Comparison of ENCODE assay signal across 9 cellular contexts in the genomic region with DNA sequence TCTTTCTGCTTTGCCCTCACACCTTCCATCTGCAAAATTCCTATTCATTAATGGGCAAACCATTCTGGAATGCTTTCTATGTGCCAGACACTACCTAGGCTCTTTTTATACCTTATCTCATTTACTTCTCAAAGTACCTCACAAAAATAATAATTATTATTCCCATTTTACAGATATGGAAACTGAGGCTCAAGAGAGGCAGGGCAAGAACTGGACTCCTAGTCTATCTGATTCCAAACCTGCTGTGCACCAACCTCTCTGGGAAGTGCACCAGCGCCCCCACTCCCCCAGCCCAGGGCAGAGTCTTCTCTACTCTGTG. TPM values are rescaled to one million over a fixed set of nuclear protein-coding genes. Genes with fewer than 3 reads are reported as not detected.
DNase-seq lines count a peak whose midpoint lies in the region; ATAC-seq and TF ChIP-seq lines count a peak whose summit lies in the region.
"Had no signal": no experiment of that assay in that cellular context is flagged by ENCODE, and none has a peak within 500 bp of the region (broad histone marks: within the 10 kb centered on the region; RNA-seq: fewer than 3 reads in every experiment).

No MANE protein-coding gene starts in this region.

- peak overlapping the region in 3 of 4 donors; percentile 52 to 63 (median 54) for H3K4me3 ChIP-seq in stomach
- H3K4me3 ChIP-seq in heart right ventricle: peak overlapping the region in 2 of 10 donors; percentile 65 to 68

- no peak overlapping the region for H3K27ac Mint-ChIP-seq in activated CD4-positive, alpha-beta T cell treated with anti-CD3 and anti-CD28 coated beads, Interleukin-2, amount 10 ng/mL, durations not matched to agents 7 days and 5 days
- no peak overlapping the region for H3K27ac Mint-ChIP-seq in activated CD4-positive, alpha-beta T cell treated with anti-CD3 and anti-CD28 coated beads for 36 hours
- peak overlapping the region; percentile 64 for H3K27ac Mint-ChIP-seq in activated T-helper 17 cell treated with anti-CD3 and anti-CD28 coated beads, Interleukin-2, amount 50 U/mL, for 72 hours
- peak overlapping the region; percentile 99 for H3K27ac Mint-ChIP-seq in memory B cell

- peaks cover 21% of the 10 kb centered on the region for H3K27me3 Mint-ChIP-seq in activated CD4-positive, alpha-beta T cell treated with anti-CD3 and anti-CD28 coated beads, Interleukin-2, amount 10 ng/mL, durations not matched to agents 7 days and 5 days
- H3K27me3 Mint-ChIP-seq in activated CD4-positive, alpha-beta T cell treated with anti-CD3 and anti-CD28 coated beads for 36 hours: peaks cover 28% of the 10 kb centered on the region
- H3K27me3 Mint-ChIP-seq in activated T-helper 17 cell treated with anti-CD3 and anti-CD28 coated beads, Interleukin-2, amount 50 U/mL, for 72 hours: peaks cover 3% of the 10 kb centered on the region
- H3K27me3 Mint-ChIP-seq in memory B cell: no peaks in the 10 kb centered on the region

- DNase-seq in activated CD4-positive, alpha-beta T cell treated with anti-CD3 and anti-CD28 coated beads, Interleukin-2, amount 10 ng/mL, durations not matched to agents 7 days and 5 days: no peak
- DNase-seq in activated CD4-positive, alpha-beta T cell treated with anti-CD3 and anti-CD28 coated beads for 36 hours: no peak
- no peak for DNase-seq in memory B cell (ENCODE audit: low spot score in 2 of 2)
- no peak for DNase-seq in stomach
- DNase-seq in caudate nucleus (lab: John Stamatoyannopoulos, UW): no peak
- no peak for DNase-seq in medulla oblongata (ENCODE audit: extremely low spot score)
- DNase-seq in heart right ventricle: no peak

- peak overlapping the region; percentile 64 for H3K4me3 Mint-ChIP-seq in activated CD4-positive, alpha-beta T cell treated with anti-CD3 and anti-CD28 coated beads, Interleukin-2, amount 10 ng/mL, durations not matched to agents 7 days and 5 days
- H3K4me3 Mint-ChIP-seq in activated CD4-positive, alpha-beta T cell treated with anti-CD3 and anti-CD28 coated beads for 36 hours: no peak overlapping the region
- peak overlapping the region; percentile 75 for H3K4me3 Mint-ChIP-seq in activated T-helper 17 cell treated with anti-CD3 and anti-CD28 coated beads, Interleukin-2, amount 50 U/mL, for 72 hours
- peak overlapping the region; percentile 86 for H3K4me3 Mint-ChIP-seq in memory B cell

- whole genome bisulfite sequencing in stomach, 5 donors: 25 to 58% (median 44%) methylated on average over 1 of the region's 1 CpG
- 35 to 50% methylated on average over 1 of the region's 1 CpG for WGBS in heart right ventricle, 2 donors

- H3K9me3 Mint-ChIP-seq in activated CD4-positive, alpha-beta T cell treated with anti-CD3 and anti-CD28 coated beads, Interleukin-2, amount 10 ng/mL, durations not matched to agents 7 days and 5 days: no peaks in the 10 kb centered on the region
- no peaks in the 10 kb centered on the region for H3K9me3 Mint-ChIP-seq in activated CD4-positive, alpha-beta T cell treated with anti-CD3 and anti-CD28 coated beads for 36 hours (ENCODE audit: low read depth)
- H3K9me3 Mint-ChIP-seq in activated T-helper 17 cell treated with anti-CD3 and anti-CD28 coated beads, Interleukin-2, amount 50 U/mL, for 72 hours: no peaks in the 10 kb centered on the region
- no peaks in the 10 kb centered on the region for H3K9me3 Mint-ChIP-seq in memory B cell

- H3K4me1 ChIP-seq in stomach (peaks cover 16 to 23% (median 20%) of the 10 kb centered on the region in 4 donors), heart right ventricle (peaks cover 7 to 54% (median 16%) of the 10 kb centered on the region in 9 donors)

- no peak for TF ChIP-seq POLR2A in stomach (IDR thresholded peaks at IDR 0.05)

- peak overlapping the region in 1 of 5 donors; percentile 78 for H3K27ac ChIP-seq in stomach
- H3K27ac ChIP-seq in caudate nucleus (ENCODE audit: low read depth, low read length): no peak overlapping the region
- H3K27ac ChIP-seq in heart right ventricle: no peak overlapping the region

- peaks cover 17% of the 10 kb centered on the region for H3K4me1 Mint-ChIP-seq in activated CD4-positive, alpha-beta T cell treated with anti-CD3 and anti-CD28 coated beads, Interleukin-2, amount 10 ng/mL, durations not matched to agents 7 days and 5 days
- peaks cover 29% of the 10 kb centered on the region for H3K4me1 Mint-ChIP-seq in activated CD4-positive, alpha-beta T cell treated with anti-CD3 and anti-CD28 coated beads for 36 hours
- H3K4me1 Mint-ChIP-seq in activated T-helper 17 cell treated with anti-CD3 and anti-CD28 coated beads, Interleukin-2, amount 50 U/mL, for 72 hours: peaks cover 9% of the 10 kb centered on the region
- H3K4me1 Mint-ChIP-seq in memory B cell: peaks cover 39% of the 10 kb centered on the region

- no peak for TF ChIP-seq CTCF in stomach (IDR thresholded peaks at IDR 0.05)
- no peak for TF ChIP-seq CTCF in heart right ventricle (IDR thresholded peaks at IDR 0.05)

- POLR2A ChIA-PET in activated CD4-positive, alpha-beta T cell treated with anti-CD3 and anti-CD28 coated beads, Interleukin-2, amount 10 ng/mL, durations not matched to agents 7 days and 5 days (lab: Charles Lee): no interaction called here
- POLR2A ChIA-PET in activated CD4-positive, alpha-beta T cell treated with anti-CD3 and anti-CD28 coated beads for 36 hours (lab: Charles Lee): no interaction called here

- no peaks in the 10 kb centered on the region for H3K36me3 Mint-ChIP-seq in activated CD4-positive, alpha-beta T cell treated with anti-CD3 and anti-CD28 coated beads, Interleukin-2, amount 10 ng/mL, durations not matched to agents 7 days and 5 days (ENCODE audit: low read depth)
- H3K36me3 Mint-ChIP-seq in activated CD4-positive, alpha-beta T cell treated with anti-CD3 and anti-CD28 coated beads for 36 hours (ENCODE audit: low read depth): no peaks in the 10 kb centered on the region
- H3K36me3 Mint-ChIP-seq in activated T-helper 17 cell treated with anti-CD3 and anti-CD28 coated beads, Interleukin-2, amount 50 U/mL, for 72 hours (ENCODE audit: low read depth): no peaks in the 10 kb centered on the region
- H3K36me3 Mint-ChIP-seq in memory B cell: no peaks in the 10 kb centered on the region

- intact Hi-C loops in activated CD4-positive, alpha-beta T cell treated with anti-CD3 and anti-CD28 coated beads for 36 hours (cut with DNase I, micrococcal nuclease): loop anchor here (1.0 to 5.0 kb wide), 2 partner anchors 45 to 48 kb away; partner anchors contain the start of gene UVRAG (in 1 of the 2)
- intact Hi-C loops in stomach (cut with DNase I; ENCODE audit: low total_unique reads) (no loop called here), heart right ventricle (cut with DNase I) (loop anchor here in 6 of 10 donors (1.0 to 10.0 kb wide), 4 partner anchors 53 to 223 kb away; partner anchors contain the start of gene MOGAT2 (in 2 of the 6))

- H3K9me3 ChIP-seq in stomach (no peaks in the 10 kb centered on the region), heart right ventricle (no peaks in the 10 kb centered on the region)

- no peaks in the 10 kb centered on the region for H3K36me3 ChIP-seq in stomach
- no peaks in the 10 kb centered on the region for H3K36me3 ChIP-seq in heart right ventricle

- ATAC-seq in activated CD4-positive, alpha-beta T cell treated with anti-CD3 and anti-CD28 coated beads for 36 hours: no peak
- no peak for ATAC-seq in activated T-helper 17 cell treated with anti-CD3 and anti-CD28 coated beads, Interleukin-2, amount 50 U/mL, for 72 hours (replicated peaks)
- ATAC-seq in memory B cell (ENCODE audit: low read depth) (no peak), heart right ventricle (no peak)

- no peak for TF ChIP-seq EP300 in stomach (IDR thresholded peaks at IDR 0.05)

- peaks cover 0 to 30% (median 11%) of the 10 kb centered on the region in 3 donors for H3K27me3 ChIP-seq in stomach
- peaks cover 0 to 30% (median 22%) of the 10 kb centered on the region in 7 donors for H3K27me3 ChIP-seq in heart right ventricle

- CTCF ChIA-PET in activated CD4-positive, alpha-beta T cell treated with anti-CD3 and anti-CD28 coated beads, Interleukin-2, amount 10 ng/mL, durations not matched to agents 7 days and 5 days (lab: Charles Lee): no interaction called here
- CTCF ChIA-PET in activated CD4-positive, alpha-beta T cell treated with anti-CD3 and anti-CD28 coated beads for 36 hours (lab: Charles Lee): no interaction called here

RNA-seq across cellular contexts. Expression of gene DGAT2, which starts 0.8 kb away (rescaled TPM):
- total RNA-seq in activated CD4-positive, alpha-beta T cell treated with anti-CD3 and anti-CD28 coated beads, Interleukin-2, amount 10 ng/mL, durations not matched to agents 7 days and 5 days: under 1 TPM; 0.77 to 0.99 TPM
- total RNA-seq in activated CD4-positive, alpha-beta T cell treated with anti-CD3 and anti-CD28 coated beads for 36 hours: 1 to 10 TPM; 1.4 to 1.5 TPM
- 1 to 10 TPM; 2.4 to 2.8 TPM for total RNA-seq in activated T-helper 17 cell treated with anti-CD3 and anti-CD28 coated beads, Interleukin-2, amount 50 U/mL, for 72 hours
- total RNA-seq in stomach (10 to 100 TPM in 1 of 5 donors, 1 to 10 TPM in 1, under 1 TPM in 1, not detected in 2; 0.45 to 16.1 (median 5.5) TPM), heart right ventricle (10 to 100 TPM in 5 of 10 donors, 1 to 10 TPM in 5; 6.2 to 24.4 (median 10.3) TPM)
- polyA plus RNA-seq in stomach (1 to 10 TPM; 1.7 to 5.0 (median 2.4) TPM), heart right ventricle (10 to 100 TPM in 1 of 2 donors, 1 to 10 TPM in 1; 9.2 to 17.2 TPM)

RNA-seq across cellular contexts. Expression of gene UVRAG, which starts 47.3 kb away (rescaled TPM):
- 10 to 100 TPM; 16.8 to 17.0 TPM for total RNA-seq in activated CD4-positive, alpha-beta T cell treated with anti-CD3 and anti-CD28 coated beads, Interleukin-2, amount 10 ng/mL, durations not matched to agents 7 days and 5 days
- 10 to 100 TPM; 11.4 to 13.4 TPM for total RNA-seq in activated CD4-positive, alpha-beta T cell treated with anti-CD3 and anti-CD28 coated beads for 36 hours
- total RNA-seq in activated T-helper 17 cell treated with anti-CD3 and anti-CD28 coated beads, Interleukin-2, amount 50 U/mL, for 72 hours: 10 to 100 TPM; 14.1 to 20.1 TPM
- total RNA-seq in stomach (10 to 100 TPM; 18.8 to 55.5 (median 33.0) TPM), heart right ventricle (10 to 100 TPM; 12.2 to 18.3 (median 14.7) TPM)
- polyA plus RNA-seq in stomach (1 to 10 TPM; 4.7 to 8.9 (median 6.5) TPM), heart right ventricle (1 to 10 TPM; 5.0 to 7.8 TPM)

RNA-seq across cellular contexts. Expression of gene MOGAT2, which starts 50.1 kb away (rescaled TPM):
- total RNA-seq in activated CD4-positive, alpha-beta T cell treated with anti-CD3 and anti-CD28 coated beads, Interleukin-2, amount 10 ng/mL, durations not matched to agents 7 days and 5 days: not detected
- total RNA-seq in activated CD4-positive, alpha-beta T cell treated with anti-CD3 and anti-CD28 coated beads for 36 hours: not detected
- total RNA-seq in activated T-helper 17 cell treated with anti-CD3 and anti-CD28 coated beads, Interleukin-2, amount 50 U/mL, for 72 hours: not detected
- total RNA-seq in stomach: 10 to 100 TPM in 2 of 5 donors, 1 to 10 TPM in 1, not detected in 2; 1.2 to 51.9 (median 11.4) TPM
- 1 to 10 TPM in 1 of 3 donors, under 1 TPM in 1, not detected in 1; 0.62 to 1.3 TPM for polyA plus RNA-seq in stomach
- under 1 TPM in 4 of 10 donors, not detected in 6; 0.13 to 0.35 (median 0.20) TPM for total RNA-seq in heart right ventricle
- polyA plus RNA-seq in heart right ventricle: not detected
- total RNA-seq: H4 had no signal

Comparison
In these comparisons a context has a peak if more than half of its experiments do, and no peak if none do; other contexts are left out.
1. H3K27ac Mint-ChIP-seq: peak in activated T-helper 17 cell treated with anti-CD3 and anti-CD28 coated beads, Interleukin-2, amount 50 U/mL, for 72 hours (single experiment) and memory B cell (single experiment); none in activated CD4-positive, alpha-beta T cell treated with anti-CD3 and anti-CD28 coated beads, Interleukin-2, amount 10 ng/mL, durations not matched to agents 7 days and 5 days (single experiment) and activated CD4-positive, alpha-beta T cell treated with anti-CD3 and anti-CD28 coated beads for 36 hours (single experiment).